ENCODE assay signal across 13 cellular contexts in the genomic region with DNA sequence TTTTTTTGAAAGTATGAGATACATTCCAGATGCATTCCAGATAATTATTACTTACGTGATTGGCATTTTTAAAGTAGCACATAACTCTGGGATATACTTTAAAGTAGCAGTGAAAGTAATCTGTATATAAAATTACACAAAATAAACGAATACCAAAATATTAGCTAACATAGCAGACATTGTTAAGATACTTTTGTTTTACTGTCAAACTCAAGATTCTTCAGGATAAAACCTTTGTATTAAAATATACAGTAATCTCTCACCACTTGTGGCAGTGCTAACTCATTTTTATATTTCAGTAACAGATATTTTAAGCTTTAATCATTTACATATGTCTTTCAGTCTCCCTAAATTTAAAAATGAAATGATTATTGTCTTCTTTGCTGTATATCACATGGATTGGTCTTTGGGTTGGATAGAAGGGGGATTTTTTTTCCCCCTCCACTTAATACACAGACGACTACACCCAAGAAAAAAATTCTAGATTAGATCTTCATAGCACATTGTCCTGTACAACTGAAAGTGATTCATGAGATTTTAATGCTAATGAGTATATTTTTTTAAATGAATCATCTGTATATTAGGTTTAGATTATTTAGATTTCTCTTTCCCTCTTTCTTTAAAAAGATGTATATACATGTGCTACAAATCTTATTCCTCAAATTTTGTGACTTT. TPM values are rescaled to one million over a fixed set of nuclear protein-coding genes. Genes with fewer than 3 reads are reported as not detected.
DNase-seq lines count a peak whose midpoint lies in the region; ATAC-seq and TF ChIP-seq lines count a peak whose summit lies in the region.
"Had no signal": no experiment of that assay in that cellular context is flagged by ENCODE, and none has a peak within 500 bp of the region (broad histone marks: within the 10 kb centered on the region; RNA-seq: fewer than 3 reads in every experiment).

No MANE protein-coding gene starts in this region.

- H3K27ac Mint-ChIP-seq in CD8-positive, alpha-beta memory T cell = peak overlapping the region; percentile 17 to 80 (median 56)
- H3K27ac Mint-ChIP-seq in brain = peak overlapping the region in 4 of 5 experiments; percentile 4 to 43 (median 30)
- H3K27ac Mint-ChIP-seq in naive thymus-derived CD8-positive, alpha-beta T cell = peak overlapping the region in 8 of 10 donors; percentile 15 to 84 (median 56)
- H3K27ac Mint-ChIP-seq: T-helper 2 cell treated with Interferon-gamma antibody and Interleukin-4, amounts not matched to agents 5 μg/mL and 100 μg/mL, for 36 hours had no signal

- H3K36me3 ChIP-seq in CD8-positive, alpha-beta memory T cell (ENCODE audit: insufficient read depth, low read length) = no peaks in the 10 kb centered on the region
- H3K36me3 ChIP-seq: sigmoid colon, upper lobe of left lung had no signal

- no peak for DNase-seq in CD8-positive, alpha-beta memory T cell
- DNase-seq in HS-5 (ENCODE audit: low read depth) (peak; percentile 41), NCI-H2196 (lab: John Stamatoyannopoulos, UW; ENCODE audit: unreplicated experiment) (no peak), UCSD-AML1 (lab: John Stamatoyannopoulos, UW; ENCODE audit: unreplicated experiment) (no peak)
- DNase-seq in naive thymus-derived CD8-positive, alpha-beta T cell = no peak
- DNase-seq: DMS79, hypothalamus, NCI-H187 treated with DMSO at 0.1 percent for 48 hours, sigmoid colon, upper lobe of left lung had no signal

- no peak overlapping the region for H3K4me3 ChIP-seq in CD8-positive, alpha-beta memory T cell (ENCODE audit: low read length)
- H3K4me3 ChIP-seq: sigmoid colon, upper lobe of left lung had no signal

- H3K27me3 Mint-ChIP-seq in CD8-positive, alpha-beta memory T cell = no peaks in the 10 kb centered on the region
- no peaks in the 10 kb centered on the region for H3K27me3 Mint-ChIP-seq in brain
- H3K27me3 Mint-ChIP-seq in naive thymus-derived CD8-positive, alpha-beta T cell = no peaks in the 10 kb centered on the region

- H3K4me1 ChIP-seq in CD8-positive, alpha-beta memory T cell (ENCODE audit: insufficient read depth, low read length) = peaks cover 16% of the 10 kb centered on the region

- CTCF ChIA-PET in CD8-positive, alpha-beta memory T cell (lab: Charles Lee) = no interaction called here

- POLR2A ChIA-PET in CD8-positive, alpha-beta memory T cell (lab: Charles Lee) = no interaction called here
- POLR2A ChIA-PET in naive thymus-derived CD8-positive, alpha-beta T cell (lab: Charles Lee) = no interaction called here

- no peaks in the 10 kb centered on the region for H3K9me3 Mint-ChIP-seq in CD8-positive, alpha-beta memory T cell
- H3K9me3 Mint-ChIP-seq in brain = peaks cover 0 to 7% (median 4%) of the 10 kb centered on the region in 5 experiments
- no peaks in the 10 kb centered on the region for H3K9me3 Mint-ChIP-seq in naive thymus-derived CD8-positive, alpha-beta T cell
- H3K9me3 Mint-ChIP-seq: T-helper 2 cell treated with Interferon-gamma antibody and Interleukin-4, amounts not matched to agents 5 μg/mL and 100 μg/mL, for 36 hours had no signal

- H3K4me1 Mint-ChIP-seq in CD8-positive, alpha-beta memory T cell = peaks cover 72 to 95% (median 81%) of the 10 kb centered on the region in 3 donors
- H3K4me1 Mint-ChIP-seq in brain = peaks cover 56% of the 10 kb centered on the region
- H3K4me1 Mint-ChIP-seq in naive thymus-derived CD8-positive, alpha-beta T cell = peaks cover 29 to 90% (median 80%) of the 10 kb centered on the region in 4 donors

- no peak for ATAC-seq in naive thymus-derived CD8-positive, alpha-beta T cell
- ATAC-seq in HG03025 (IDR thresholded peaks at IDR 0.05; ENCODE audit: low FRiP score, unreplicated experiment) = no peak

- no peak for TF ChIP-seq CTCF in brain (conservative IDR thresholded peaks at IDR 0.05)

- peak overlapping the region in 2 of 7 donors; percentile 7 to 37 for H3K4me3 Mint-ChIP-seq in CD8-positive, alpha-beta memory T cell
- H3K4me3 Mint-ChIP-seq in brain = no peak overlapping the region
- peak overlapping the region in 3 of 10 donors; percentile 15 to 51 (median 20) for H3K4me3 Mint-ChIP-seq in naive thymus-derived CD8-positive, alpha-beta T cell
- H3K4me3 Mint-ChIP-seq: T-helper 2 cell treated with Interferon-gamma antibody and Interleukin-4, amounts not matched to agents 5 μg/mL and 100 μg/mL, for 36 hours had no signal

- peaks cover 0 to 9% (median 4%) of the 10 kb centered on the region in 3 donors for H3K36me3 Mint-ChIP-seq in CD8-positive, alpha-beta memory T cell
- H3K36me3 Mint-ChIP-seq in brain = peaks cover 41% of the 10 kb centered on the region
- H3K36me3 Mint-ChIP-seq in naive thymus-derived CD8-positive, alpha-beta T cell = peaks cover 0 to 24% (median 3%) of the 10 kb centered on the region in 3 donors

- no peaks in the 10 kb centered on the region for H3K9me3 ChIP-seq in CD8-positive, alpha-beta memory T cell (ENCODE audit: low read length)
- H3K9me3 ChIP-seq: sigmoid colon, upper lobe of left lung had no signal

- H3K27me3 ChIP-seq in CD8-positive, alpha-beta memory T cell (ENCODE audit: insufficient read depth, low read length, poor library complexity, severe bottlenecking) = no peaks in the 10 kb centered on the region
- H3K27me3 ChIP-seq: sigmoid colon, upper lobe of left lung had no signal

- H3K27ac ChIP-seq in CD8-positive, alpha-beta memory T cell (ENCODE audit: low read depth, low read length) = no peak overlapping the region
- H3K27ac ChIP-seq: sigmoid colon, upper lobe of left lung had no signal

RNA-seq across cellular contexts. Expression of gene EBLN2, which starts 24.6 kb away (rescaled TPM):
- 1 to 10 TPM; 3.2 to 4.7 TPM for total RNA-seq in CD8-positive, alpha-beta memory T cell
- polyA plus RNA-seq in CD8-positive, alpha-beta memory T cell = 0.76 TPM
- polyA plus RNA-seq in brain (ENCODE audit: insufficient read depth, low read depth, low replicate concordance) = not detected
- total RNA-seq in naive thymus-derived CD8-positive, alpha-beta T cell = 1 to 10 TPM; 8.7 to 8.9 TPM
- polyA plus RNA-seq in naive thymus-derived CD8-positive, alpha-beta T cell = under 1 TPM; 0.21 to 0.60 (median 0.48) TPM

RNA-seq across cellular contexts. Expression of gene PPP4R2, which starts 40.2 kb away (rescaled TPM):
- total RNA-seq in CD8-positive, alpha-beta memory T cell = 100 to 1,000 TPM; 115 to 122 TPM
- polyA plus RNA-seq in CD8-positive, alpha-beta memory T cell = 45.8 TPM
- 5.6 TPM for polyA plus RNA-seq in brain (ENCODE audit: insufficient read depth, low read depth, low replicate concordance)
- 10 to 100 TPM; 59.3 to 65.1 TPM for total RNA-seq in naive thymus-derived CD8-positive, alpha-beta T cell
- 10 to 100 TPM; 28.3 to 46.1 (median 45.0) TPM for polyA plus RNA-seq in naive thymus-derived CD8-positive, alpha-beta T cell
